In genomic region chr3:194265505-194265892, GRCh38 we compare ENCODE assay signal across 8 cellular contexts.
DNase-seq lines count a peak whose midpoint lies in the region; ATAC-seq and TF ChIP-seq lines count a peak whose summit lies in the region.

No MANE protein-coding gene starts in this region.

- peak; percentile 80 for DNase-seq in Ammon's horn (ENCODE audit: low spot score)
- DNase-seq in NCI-H510A treated with DMSO at 0.1 percent for 48 hours (lab: John Stamatoyannopoulos, UW), result peak; percentile 67
- peak; percentile 36 for DNase-seq in epithelial cell of esophagus (ENCODE audit: low read depth)
- DNase-seq in natural killer cell treated with Interleukin-12 subunit alpha and Interleukin-12 subunit beta and Interleukin-15 and Interleukin-18, amount 100 ng/mL, for 72 hours (ENCODE audit: low spot score), result no peak
- DNase-seq in inferior parietal cortex (ENCODE audit: extremely low spot score), result no peak
- no peak for DNase-seq in kidney glomerular epithelial cell (lab: John Stamatoyannopoulos, UW)

- no peaks in the 10 kb centered on the region for H3K36me3 Mint-ChIP-seq in natural killer cell treated with Interleukin-12 subunit alpha and Interleukin-12 subunit beta and Interleukin-15 and Interleukin-18, amount 100 ng/mL, for 72 hours

- peaks cover 0 to 6% of the 10 kb centered on the region in 2 donors for H3K27me3 Mint-ChIP-seq in natural killer cell treated with Interleukin-12 subunit alpha and Interleukin-12 subunit beta and Interleukin-15 and Interleukin-18, amount 100 ng/mL, for 72 hours

- H3K4me1 Mint-ChIP-seq in natural killer cell treated with Interleukin-12 subunit alpha and Interleukin-12 subunit beta and Interleukin-15 and Interleukin-18, amount 100 ng/mL, for 72 hours (ENCODE audit: low read depth in 2 of 2), result peaks cover 11 to 25% of the 10 kb centered on the region in 2 donors

- no peak overlapping the region for H3K27ac Mint-ChIP-seq in natural killer cell treated with Interleukin-12 subunit alpha and Interleukin-12 subunit beta and Interleukin-15 and Interleukin-18, amount 100 ng/mL, for 72 hours

- TF ChIP-seq CTCF in epithelial cell of esophagus (IDR thresholded peaks at IDR 0.05; ENCODE audit: insufficient read depth, low read depth, low read length, missing control alignments), result no peak

- H3K4me3 ChIP-seq in epithelial cell of esophagus (ENCODE audit: low read length), result no peak overlapping the region

- no peak overlapping the region for H3K4me3 Mint-ChIP-seq in natural killer cell treated with Interleukin-12 subunit alpha and Interleukin-12 subunit beta and Interleukin-15 and Interleukin-18, amount 100 ng/mL, for 72 hours

- ATAC-seq in natural killer cell treated with Interleukin-12 subunit alpha and Interleukin-12 subunit beta and Interleukin-15 and Interleukin-18, amount 100 ng/mL, for 72 hours, result peak; percentile 57 to 71
- ATAC-seq in HG02840 (IDR thresholded peaks at IDR 0.05; ENCODE audit: low FRiP score, unreplicated experiment) (no peak), GM21381 (IDR thresholded peaks at IDR 0.05; ENCODE audit: unreplicated experiment) (no peak)

- H3K9me3 Mint-ChIP-seq in natural killer cell treated with Interleukin-12 subunit alpha and Interleukin-12 subunit beta and Interleukin-15 and Interleukin-18, amount 100 ng/mL, for 72 hours, result no peaks in the 10 kb centered on the region

Comparison
In these comparisons a context has a peak if more than half of its experiments do, and no peak if none do; other contexts are left out.
1. DNase-seq: peak in Ammon's horn (single experiment), NCI-H510A treated with DMSO at 0.1 percent for 48 hours (single experiment) and epithelial cell of esophagus (single experiment); none in natural killer cell treated with Interleukin-12 subunit alpha and Interleukin-12 subunit beta and Interleukin-15 and Interleukin-18, amount 100 ng/mL, for 72 hours (single experiment), inferior parietal cortex (single experiment) and kidney glomerular epithelial cell (single experiment).
2. ATAC-seq: peak in natural killer cell treated with Interleukin-12 subunit alpha and Interleukin-12 subunit beta and Interleukin-15 and Interleukin-18, amount 100 ng/mL, for 72 hours (2 of 2); none in HG02840 (single experiment) and GM21381 (single experiment).